ENCODE assay signal across 8 cellular contexts in genomic region chr14:58428011-58428807, GRCh38. TPM values are rescaled to one million over a fixed set of nuclear protein-coding genes. Genes with fewer than 3 reads are reported as not detected.
DNase-seq lines count a peak whose midpoint lies in the region; ATAC-seq, FAIRE-seq and TF ChIP-seq lines count a peak whose summit lies in the region.

No MANE protein-coding gene starts in this region.

- H3K27ac ChIP-seq in trophoblast cell (ENCODE audit: low read depth, low read length), result no peak overlapping the region

- H2BK120ac ChIP-seq in trophoblast cell (ENCODE audit: insufficient read depth, low read length, poor library complexity), result no peak overlapping the region

- peaks cover 6% of the 10 kb centered on the region for H3K79me1 ChIP-seq in trophoblast cell (ENCODE audit: low read length)

- intact Hi-C loops in activated T-helper 2 cell treated with anti-CD3 and anti-CD28 coated beads, Interferon-gamma antibody, Interleukin-2, Interleukin-4, amounts not matched to agents 10 μg/mL and 5 μg/mL and 100 μg/mL, durations not matched to agents 14 hours and 24 hours and 36 hours (cut with micrococcal nuclease), result loop anchor here (5.0 to 10.0 kb wide), 4 partner anchors 144 to 1853 kb away; partner anchors contain the start of genes DACT1, JKAMP, L3HYPDH and TMEM260

- peaks cover 5 to 7% of the 10 kb centered on the region in 2 experiments for H3K36me3 ChIP-seq in trophoblast cell (ENCODE audit: control insufficient read depth in 1 of 2, insufficient read depth in 2 of 2, low read length in 2 of 2)

- H3K23ac ChIP-seq in trophoblast cell (ENCODE audit: low read length), result no peak overlapping the region

- H3K9me3 Mint-ChIP-seq in activated T-helper 2 cell treated with anti-CD3 and anti-CD28 coated beads, Interferon-gamma antibody, Interleukin-2, Interleukin-4, amounts not matched to agents 10 μg/mL and 5 μg/mL and 100 μg/mL, durations not matched to agents 14 hours and 24 hours and 36 hours, result no peaks in the 10 kb centered on the region
- H3K9me3 Mint-ChIP-seq in glutamatergic neuron (ENCODE audit: unreplicated experiment), result peaks cover 17% of the 10 kb centered on the region

- no peaks in the 10 kb centered on the region for H3K4me1 ChIP-seq in trophoblast cell (ENCODE audit: control insufficient read depth in 1 of 2, insufficient read depth in 2 of 2, low read length in 2 of 2)

- H3K9ac ChIP-seq in trophoblast cell (ENCODE audit: low read length), result peak overlapping the region; percentile 14

- H2AFZ ChIP-seq in trophoblast cell (ENCODE audit: insufficient read depth, low read length, poor library complexity), result peak overlapping the region; percentile 63

- H3K4me2 ChIP-seq in trophoblast cell (ENCODE audit: low read length), result peak overlapping the region; percentile 88

- no peak overlapping the region for H4K91ac ChIP-seq in trophoblast cell (ENCODE audit: low read depth, low read length)

- peak overlapping the region; percentile 99 for H3K27ac Mint-ChIP-seq in activated T-helper 2 cell treated with anti-CD3 and anti-CD28 coated beads, Interferon-gamma antibody, Interleukin-2, Interleukin-4, amounts not matched to agents 10 μg/mL and 5 μg/mL and 100 μg/mL, durations not matched to agents 14 hours and 24 hours and 36 hours
- H3K27ac Mint-ChIP-seq in glutamatergic neuron (ENCODE audit: unreplicated experiment), result peak overlapping the region; percentile 91

- no peak for ATAC-seq in HG03460 (IDR thresholded peaks at IDR 0.05; ENCODE audit: unreplicated experiment)

- no peaks in the 10 kb centered on the region for H3K9me3 ChIP-seq in trophoblast cell (ENCODE audit: insufficient read depth, low read depth, low read length)

- H4K12ac ChIP-seq in trophoblast cell (ENCODE audit: low read depth, low read length), result no peak overlapping the region

- no peak overlapping the region for H4K8ac ChIP-seq in trophoblast cell (ENCODE audit: low read depth, low read length)

- no peaks in the 10 kb centered on the region for H3K27me3 ChIP-seq in trophoblast cell (ENCODE audit: insufficient read depth, low read length)

- no peaks in the 10 kb centered on the region for H3K27me3 Mint-ChIP-seq in activated T-helper 2 cell treated with anti-CD3 and anti-CD28 coated beads, Interferon-gamma antibody, Interleukin-2, Interleukin-4, amounts not matched to agents 10 μg/mL and 5 μg/mL and 100 μg/mL, durations not matched to agents 14 hours and 24 hours and 36 hours (ENCODE audit: low read depth)
- H3K27me3 Mint-ChIP-seq in glutamatergic neuron (ENCODE audit: unreplicated experiment), result peaks cover 5% of the 10 kb centered on the region

- H3K18ac ChIP-seq in trophoblast cell (ENCODE audit: low read length), result no peak overlapping the region

- peaks cover 30% of the 10 kb centered on the region for H3K36me3 Mint-ChIP-seq in activated T-helper 2 cell treated with anti-CD3 and anti-CD28 coated beads, Interferon-gamma antibody, Interleukin-2, Interleukin-4, amounts not matched to agents 10 μg/mL and 5 μg/mL and 100 μg/mL, durations not matched to agents 14 hours and 24 hours and 36 hours (ENCODE audit: low read depth)
- H3K36me3 Mint-ChIP-seq in glutamatergic neuron (ENCODE audit: unreplicated experiment), result no peaks in the 10 kb centered on the region

- peaks cover 7% of the 10 kb centered on the region for H3K79me2 ChIP-seq in trophoblast cell (ENCODE audit: control insufficient read depth, insufficient read depth, low read length, poor library complexity)

- no peak overlapping the region for H2AK5ac ChIP-seq in trophoblast cell (ENCODE audit: low read length)

- H3K4me1 Mint-ChIP-seq in activated T-helper 2 cell treated with anti-CD3 and anti-CD28 coated beads, Interferon-gamma antibody, Interleukin-2, Interleukin-4, amounts not matched to agents 10 μg/mL and 5 μg/mL and 100 μg/mL, durations not matched to agents 14 hours and 24 hours and 36 hours (ENCODE audit: low read depth), result peaks cover 37% of the 10 kb centered on the region
- H3K4me1 Mint-ChIP-seq in glutamatergic neuron (ENCODE audit: low read depth, unreplicated experiment), result peaks cover 7% of the 10 kb centered on the region

- peak overlapping the region; percentile 94 for H3K4me3 ChIP-seq in AG09309 (ENCODE audit: control insufficient read depth, low read depth, low read length)
- H3K4me3 ChIP-seq in trophoblast cell (ENCODE audit: low read depth, low read length), result peak overlapping the region; percentile 62

- TF ChIP-seq CTCF in AG09309 (IDR thresholded peaks at IDR 0.05; ENCODE audit: control insufficient read depth, insufficient read depth, low read depth, low read length, missing control alignments) (no peak), glutamatergic neuron (IDR thresholded peaks at IDR 0.05; ENCODE audit: partially characterized antibody, unreplicated experiment) (no peak)

- FAIRE-seq in GM18507 (lab: Jason Lieb, UNC), result peak; percentile 15

- DNase-seq in AG09309 (ENCODE audit: low read depth) (peak; percentile 8), GM18507 (ENCODE audit: extremely low spot score, insufficient read length, low read depth) (no peak), NCI-H2196 treated with DMSO at 0.1 percent for 48 hours (lab: John Stamatoyannopoulos, UW; ENCODE audit: unreplicated experiment) (peak; percentile 28), glutamatergic neuron (no peak), trophoblast cell (peak; percentile 18 to 57), ureter (ENCODE audit: low spot score) (no peak)
- no peak for DNase-seq in activated T-helper 2 cell treated with anti-CD3 and anti-CD28 coated beads, Interferon-gamma antibody, Interleukin-2, Interleukin-4, amounts not matched to agents 10 μg/mL and 5 μg/mL and 100 μg/mL, durations not matched to agents 14 hours and 24 hours and 36 hours (ENCODE audit: low spot score)

- no CpG with 5 or more reads among the region's 12 CpGs for WGBS in trophoblast cell (ENCODE audit: extremely low coverage, insufficient coverage, insufficient read length)

- no peak overlapping the region for H3K4ac ChIP-seq in trophoblast cell (ENCODE audit: low read depth, low read length)

- peak overlapping the region; percentile 94 for H3K4me3 Mint-ChIP-seq in activated T-helper 2 cell treated with anti-CD3 and anti-CD28 coated beads, Interferon-gamma antibody, Interleukin-2, Interleukin-4, amounts not matched to agents 10 μg/mL and 5 μg/mL and 100 μg/mL, durations not matched to agents 14 hours and 24 hours and 36 hours (ENCODE audit: low read depth)
- H3K4me3 Mint-ChIP-seq in glutamatergic neuron (ENCODE audit: unreplicated experiment), result peak overlapping the region; percentile 95

- peak overlapping the region; percentile 77 for H3K14ac ChIP-seq in trophoblast cell (ENCODE audit: low read length)

- no peak overlapping the region for H2BK5ac ChIP-seq in trophoblast cell (ENCODE audit: low read depth, low read length, poor library complexity)

- no peak overlapping the region for H2BK12ac ChIP-seq in trophoblast cell (ENCODE audit: low read length)

RNA-seq across cellular contexts. Expression of gene KIAA0586, which starts 0.7 kb away (rescaled TPM):
- 23.5 and 24.4 TPM in 2 replicates for total RNA-seq in activated T-helper 2 cell treated with anti-CD3 and anti-CD28 coated beads, Interferon-gamma antibody, Interleukin-2, Interleukin-4, amounts not matched to agents 10 μg/mL and 5 μg/mL and 100 μg/mL, durations not matched to agents 14 hours and 24 hours and 36 hours
- total RNA-seq in glutamatergic neuron (ENCODE audit: unreplicated experiment) (27.8 TPM), ureter (21.7 TPM)
- 10.7 and 11.0 TPM in 2 replicates for polyA plus RNA-seq in trophoblast cell (2013)

RNA-seq across cellular contexts. Expression of gene TIMM9, which starts 0.9 kb away (rescaled TPM):
- 53.3 and 65.1 TPM in 2 replicates for total RNA-seq in activated T-helper 2 cell treated with anti-CD3 and anti-CD28 coated beads, Interferon-gamma antibody, Interleukin-2, Interleukin-4, amounts not matched to agents 10 μg/mL and 5 μg/mL and 100 μg/mL, durations not matched to agents 14 hours and 24 hours and 36 hours
- 41.6 TPM for total RNA-seq in glutamatergic neuron (ENCODE audit: unreplicated experiment)
- 43.1 and 43.4 TPM in 2 replicates for polyA plus RNA-seq in trophoblast cell (2013)
- 39.4 TPM for total RNA-seq in ureter

RNA-seq across cellular contexts. Expression of gene TOMM20L, which starts 32.5 kb away (rescaled TPM):
- total RNA-seq in activated T-helper 2 cell treated with anti-CD3 and anti-CD28 coated beads, Interferon-gamma antibody, Interleukin-2, Interleukin-4, amounts not matched to agents 10 μg/mL and 5 μg/mL and 100 μg/mL, durations not matched to agents 14 hours and 24 hours and 36 hours, result not detected in 2 replicates
- total RNA-seq in glutamatergic neuron (ENCODE audit: unreplicated experiment) (not detected), ureter (not detected)
- polyA plus RNA-seq in trophoblast cell (2013), result not detected in 2 replicates

Comparison
In these comparisons a context has a peak if more than half of its experiments do, and no peak if none do; other contexts are left out.
1. DNase-seq: peak in AG09309 (single experiment), NCI-H2196 treated with DMSO at 0.1 percent for 48 hours (single experiment) and trophoblast cell (2 of 2); none in GM18507 (single experiment), activated T-helper 2 cell treated with anti-CD3 and anti-CD28 coated beads, Interferon-gamma antibody, Interleukin-2, Interleukin-4, amounts not matched to agents 10 μg/mL and 5 μg/mL and 100 μg/mL, durations not matched to agents 14 hours and 24 hours and 36 hours (single experiment), glutamatergic neuron (single experiment) and ureter (single experiment).